Comparison of ENCODE assay signal across 9 cellular contexts in the genomic region with DNA sequence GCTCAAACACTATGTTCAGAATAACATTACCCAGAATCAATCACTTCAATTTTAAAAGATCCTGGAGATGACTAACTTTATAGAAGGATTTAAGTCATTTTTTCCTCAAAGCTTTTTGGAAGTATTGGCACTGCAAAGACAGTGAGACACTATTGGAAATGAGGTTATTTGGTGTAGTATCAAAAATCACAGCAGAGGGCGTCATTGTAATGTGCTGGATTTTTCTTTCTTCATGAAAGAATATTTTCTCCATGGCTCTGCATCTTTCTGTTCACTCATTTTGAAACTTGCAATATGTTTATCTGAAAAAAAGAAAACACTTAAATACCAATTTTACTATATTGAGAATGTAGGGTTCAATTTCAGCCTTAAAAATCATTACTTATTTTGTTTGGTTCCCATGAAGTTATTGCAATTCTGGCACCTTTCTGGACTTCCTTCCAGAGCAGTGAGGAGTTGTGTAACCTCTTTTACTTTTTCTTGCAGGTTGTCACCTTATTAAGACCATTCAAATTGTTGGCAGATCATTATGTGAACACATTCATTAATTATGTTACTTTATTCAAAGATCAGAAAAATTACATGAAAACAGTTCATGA. TPM values are rescaled to one million over a fixed set of nuclear protein-coding genes. Genes with fewer than 3 reads are reported as not detected.
DNase-seq lines count a peak whose midpoint lies in the region; ATAC-seq and TF ChIP-seq lines count a peak whose summit lies in the region.
"Had no signal": no experiment of that assay in that cellular context is flagged by ENCODE, and none has a peak within 500 bp of the region (broad histone marks: within the 10 kb centered on the region; RNA-seq: fewer than 3 reads in every experiment).

No MANE protein-coding gene starts in this region.

- H3T11ph ChIP-seq in H9 (ENCODE audit: low read length): no peak overlapping the region

- no peaks in the 10 kb centered on the region for H4K20me1 ChIP-seq in H9 (ENCODE audit: control insufficient read depth, insufficient read depth, insufficient read length)

- H3K4me3 Mint-ChIP-seq in H9: no peak overlapping the region

- no peak overlapping the region for H2BK15ac ChIP-seq in H9 (ENCODE audit: low read depth, low read length)

- H4K91ac ChIP-seq in H9 (ENCODE audit: insufficient read length, low read depth, low read length): no peak overlapping the region

- peaks cover 0 to 6% (median 0%) of the 10 kb centered on the region in 3 experiments; a peak in 2 of 7 replicates for H3K36me3 Mint-ChIP-seq in H9 (ENCODE audit: insufficient read depth in 1 of 3, low read depth in 3 of 3)

- no peak overlapping the region for H2BK5ac ChIP-seq in H9 (ENCODE audit: insufficient read length, low read length)

- H3K18ac ChIP-seq in H9 (ENCODE audit: insufficient read length, low read depth, low read length): no peak overlapping the region

- H3K56ac ChIP-seq in H9 (ENCODE audit: insufficient read length, low read depth, low read length): no peak overlapping the region

- no peak overlapping the region for H4K5ac ChIP-seq in H9 (ENCODE audit: insufficient read length, low read depth, low read length)

- H2BK20ac ChIP-seq in H9 (ENCODE audit: low read depth, low read length, poor library complexity, severe bottlenecking): no peak overlapping the region

- TF ChIP-seq CTCF in H9 (conservative IDR thresholded peaks at IDR 0.05) (peak; percentile 82), foreskin keratinocyte (conservative IDR thresholded peaks at IDR 0.05) (peak; percentile 87)

- no peaks in the 10 kb centered on the region for H3K23me2 ChIP-seq in H9 (ENCODE audit: insufficient read length, low read depth, low read length, poor library complexity, severe bottlenecking)

- H3K4me1 Mint-ChIP-seq in H9: peaks cover 21 to 22% of the 10 kb centered on the region in 2 experiments

- H2AFZ ChIP-seq in H9 (ENCODE audit: low read length): no peak overlapping the region

- no peak overlapping the region for H2BK12ac ChIP-seq in H9 (ENCODE audit: insufficient read length, low read depth, low read length)

- no peak overlapping the region for H3K4me2 ChIP-seq in H9 (ENCODE audit: insufficient read depth, insufficient read length, low read length)

- H3K23ac ChIP-seq in H9 (ENCODE audit: insufficient read length, low read depth, low read length): no peak overlapping the region

- peak; percentile 48 for ATAC-seq in foreskin keratinocyte
- no peak for ATAC-seq in HG02588 (IDR thresholded peaks at IDR 0.05; ENCODE audit: unreplicated experiment)
- no peak for ATAC-seq in esophagus mucosa

- H3K4me1 ChIP-seq in H9 (ENCODE audit: insufficient read depth, low read length) (peaks cover 3% of the 10 kb centered on the region; the same call in 1 of the 2 replicates), foreskin keratinocyte (no peaks in the 10 kb centered on the region)

- H3K9ac ChIP-seq in H9 (ENCODE audit: extremely low read depth, insufficient read length, low read length): no peak overlapping the region

- no peak overlapping the region for H3K4ac ChIP-seq in H9 (ENCODE audit: low read depth, low read length)

- H3K27me3 Mint-ChIP-seq in H9 (ENCODE audit: low read depth): no peaks in the 10 kb centered on the region

- H3K27me3 ChIP-seq in H9 (ENCODE audit: insufficient read depth, low read length) (no peaks in the 10 kb centered on the region), foreskin keratinocyte (no peaks in the 10 kb centered on the region)

- H3K27ac Mint-ChIP-seq in H9: no peak overlapping the region

- H3K79me2 ChIP-seq in H9 (ENCODE audit: insufficient read depth, low read length): no peaks in the 10 kb centered on the region

- H4K8ac ChIP-seq in H9 (replicated peaks; ENCODE audit: insufficient read length, low read depth, low read length): no peak overlapping the region

- H2BK120ac ChIP-seq in H9 (ENCODE audit: low read depth, low read length, poor library complexity, severe bottlenecking): no peak overlapping the region

- no peaks in the 10 kb centered on the region for H3K79me1 ChIP-seq in H9 (ENCODE audit: insufficient read depth, low read depth, low read length, poor library complexity, severe bottlenecking)

- H3K9me3 Mint-ChIP-seq in H9: peaks cover 2 to 4% of the 10 kb centered on the region in 2 experiments; a peak in 2 of 5 replicates

- no peak overlapping the region for H3K27ac ChIP-seq in H9 (ENCODE audit: insufficient read length, low read depth, low read length)
- no peak overlapping the region for H3K27ac ChIP-seq in foreskin keratinocyte

- H3K9me3 ChIP-seq in H9 (ENCODE audit: control insufficient read depth, low read depth, low read length): no peaks in the 10 kb centered on the region

- no peak overlapping the region for H3K14ac ChIP-seq in H9 (ENCODE audit: insufficient read depth, low read length)

- no peak overlapping the region for H2AK5ac ChIP-seq in H9 (ENCODE audit: insufficient read length, low read length)

- no CpG with 5 or more reads among the region's 1 CpG for WGBS in H9 (ENCODE audit: extremely low coverage, insufficient read length, low lambda C conversion rate)

- DNase-seq in Ammon's horn (ENCODE audit: low spot score) (peak; percentile 65), H9 (no peak), SHP77 treated with DMSO at 0.1 percent for 48 hours (lab: John Stamatoyannopoulos, UW) (peak; percentile 15), foreskin keratinocyte (peak in 1 of 2 donors; percentile 38), renal cortical epithelial cell (ENCODE audit: low read depth) (peak; percentile 35), GM19238 (ENCODE audit: insufficient read length, low spot score) (no peak)

RNA-seq across cellular contexts. Expression of a gene that starts 3.7 kb away (rescaled TPM):
- total RNA-seq in H9 (2021): not detected in 2 replicates
- total RNA-seq in foreskin keratinocyte: not detected in 2 replicates
- not detected in 2 replicates for polyA plus RNA-seq in foreskin keratinocyte
- not detected in 2 replicates for total RNA-seq in renal cortical epithelial cell
- not detected for total RNA-seq in esophagus mucosa
- polyA plus RNA-seq: esophagus had no signal

RNA-seq across cellular contexts. Expression of a gene that starts 49.7 kb away (rescaled TPM):
- total RNA-seq in H9 (2021) (58.0 and 59.5 TPM in 2 replicates), foreskin keratinocyte (50.0 and 56.4 TPM in 2 replicates), renal cortical epithelial cell (44.3 and 61.5 TPM in 2 replicates), esophagus mucosa (27.1 TPM)
- polyA plus RNA-seq in foreskin keratinocyte: 27.0 and 29.2 TPM in 2 replicates

Comparison
In these comparisons a context has a peak if more than half of its experiments do, and no peak if none do; other contexts are left out.
1. DNase-seq: peak in Ammon's horn (single experiment), SHP77 treated with DMSO at 0.1 percent for 48 hours (single experiment) and renal cortical epithelial cell (single experiment); none in H9 (single experiment) and GM19238 (single experiment).